ENCODE assay signal across 15 cellular contexts in the genomic region with DNA sequence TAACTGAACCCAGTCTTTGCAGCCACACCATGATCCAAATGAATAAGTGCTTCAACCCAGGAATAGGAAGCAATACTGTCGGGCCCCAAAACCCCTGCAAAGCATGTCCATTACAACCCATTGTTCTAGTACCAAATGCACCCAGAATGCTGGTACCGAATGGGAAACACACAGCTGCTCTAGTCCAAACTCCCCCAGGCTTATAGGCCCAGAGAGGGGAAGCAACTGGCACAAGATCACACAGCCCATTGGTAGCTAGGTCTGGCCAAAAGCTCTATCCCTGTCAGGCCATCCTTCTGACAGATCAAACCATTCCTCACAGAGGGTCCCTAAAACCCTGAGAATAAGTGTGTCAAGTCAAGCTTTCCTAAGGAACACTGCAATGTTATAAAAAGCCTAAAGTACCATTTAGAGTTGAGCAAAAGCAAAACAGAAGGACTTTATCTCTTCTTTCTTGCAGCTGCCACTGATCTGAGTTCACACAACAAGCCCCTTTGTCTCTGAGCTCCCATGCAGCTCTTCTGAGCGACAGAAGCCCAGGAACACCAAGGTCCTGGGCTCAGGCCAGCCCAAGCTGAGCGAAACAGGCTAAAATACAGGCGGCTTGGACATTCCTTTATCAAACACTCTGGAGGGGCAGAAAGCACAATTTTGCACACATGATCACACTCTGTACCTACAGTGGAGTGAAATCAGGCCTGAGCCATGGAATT.
DNase-seq lines count a peak whose midpoint lies in the region; ATAC-seq and TF ChIP-seq lines count a peak whose summit lies in the region.
"Had no signal": no experiment of that assay in that cellular context is flagged by ENCODE, and none has a peak within 500 bp of the region (broad histone marks: within the 10 kb centered on the region; RNA-seq: fewer than 3 reads in every experiment).

No MANE protein-coding gene starts in this region.

- peaks cover 0 to 41% of the 10 kb centered on the region in 2 donors for H3K4me1 ChIP-seq in right atrium auricular region
- peaks cover 3 to 27% (median 7%) of the 10 kb centered on the region in 3 donors for H3K4me1 ChIP-seq in gastroesophageal sphincter
- peaks cover 0 to 61% (median 38%) of the 10 kb centered on the region in 4 donors for H3K4me1 ChIP-seq in tibial nerve

- H3K27ac Mint-ChIP-seq in neural crest cell (ENCODE audit: unreplicated experiment): peak overlapping the region; percentile 94
- H3K27ac Mint-ChIP-seq in activated CD4-positive, alpha-beta T cell treated with anti-CD3 and anti-CD28 coated beads for 36 hours: no peak overlapping the region
- H3K27ac Mint-ChIP-seq: nephron; stimulated activated naive CD8-positive, alpha-beta T cell treated with anti-CD3 and anti-CD28 coated beads, Interleukin-15, amount 100 ng/mL, for 72 hours had no signal

- no peak for TF ChIP-seq POLR2A in gastroesophageal sphincter (IDR thresholded peaks at IDR 0.05)
- TF ChIP-seq POLR2A in tibial nerve (IDR thresholded peaks at IDR 0.05): no peak

- H3K27ac ChIP-seq in right atrium auricular region: no peak overlapping the region
- H3K27ac ChIP-seq in gastroesophageal sphincter: peak overlapping the region in 3 of 4 donors; percentile 35 to 40 (median 35)
- peak overlapping the region; percentile 71 to 93 (median 82) for H3K27ac ChIP-seq in tibial nerve

- WGBS in gastroesophageal sphincter (ENCODE audit: low coverage in 1 of 2), 2 donors: 83 to 96% methylated on average over 2 to 4 of the region's 5 CpGs
- WGBS in tibial nerve, 2 donors: 34 to 55% methylated on average over 5 of the region's 5 CpGs

- no peaks in the 10 kb centered on the region for H3K36me3 ChIP-seq in right atrium auricular region
- H3K36me3 ChIP-seq in gastroesophageal sphincter: no peaks in the 10 kb centered on the region
- H3K36me3 ChIP-seq in tibial nerve: no peaks in the 10 kb centered on the region
- H3K36me3 ChIP-seq: esophagus muscularis mucosa had no signal

- H3K9me3 ChIP-seq in right atrium auricular region: no peaks in the 10 kb centered on the region
- H3K9me3 ChIP-seq in gastroesophageal sphincter: no peaks in the 10 kb centered on the region
- H3K9me3 ChIP-seq in tibial nerve: no peaks in the 10 kb centered on the region
- H3K9me3 ChIP-seq: esophagus muscularis mucosa, SK-N-SH had no signal

- TF ChIP-seq EP300 in gastroesophageal sphincter (IDR thresholded peaks at IDR 0.05) (no peak), tibial nerve (IDR thresholded peaks at IDR 0.05) (peak in 1 of 2 donors; percentile 85)

- no peak overlapping the region for H3K4me3 ChIP-seq in right atrium auricular region
- H3K4me3 ChIP-seq in gastroesophageal sphincter: no peak overlapping the region
- no peak overlapping the region for H3K4me3 ChIP-seq in tibial nerve
- H3K4me3 ChIP-seq: esophagus muscularis mucosa had no signal

- CTCF ChIA-PET in activated CD4-positive, alpha-beta T cell treated with anti-CD3 and anti-CD28 coated beads for 36 hours (lab: Charles Lee): no interaction called here

- no peaks in the 10 kb centered on the region for H3K27me3 Mint-ChIP-seq in neural crest cell (ENCODE audit: low read depth)
- H3K27me3 Mint-ChIP-seq in activated CD4-positive, alpha-beta T cell treated with anti-CD3 and anti-CD28 coated beads for 36 hours: peaks cover 3% of the 10 kb centered on the region
- H3K27me3 Mint-ChIP-seq: CD4-positive, alpha-beta memory T cell; stimulated activated naive CD8-positive, alpha-beta T cell treated with anti-CD3 and anti-CD28 coated beads, Interleukin-15, amount 100 ng/mL, for 72 hours had no signal

- H3K4me1 Mint-ChIP-seq in neural crest cell: peaks cover 52% of the 10 kb centered on the region
- peaks cover 67% of the 10 kb centered on the region for H3K4me1 Mint-ChIP-seq in activated CD4-positive, alpha-beta T cell treated with anti-CD3 and anti-CD28 coated beads for 36 hours

- intact Hi-C loops in Right ventricle myocardium inferior (cut with DNase I): no loop called here
- intact Hi-C loops in activated CD4-positive, alpha-beta T cell treated with anti-CD3 and anti-CD28 coated beads for 36 hours (cut with DNase I, micrococcal nuclease): no loop called here

- no peaks in the 10 kb centered on the region for H3K27me3 ChIP-seq in right atrium auricular region
- no peaks in the 10 kb centered on the region for H3K27me3 ChIP-seq in gastroesophageal sphincter
- H3K27me3 ChIP-seq in tibial nerve: no peaks in the 10 kb centered on the region
- H3K27me3 ChIP-seq: esophagus muscularis mucosa had no signal

- no peaks in the 10 kb centered on the region for H3K36me3 Mint-ChIP-seq in neural crest cell (ENCODE audit: low read depth)
- H3K36me3 Mint-ChIP-seq in activated CD4-positive, alpha-beta T cell treated with anti-CD3 and anti-CD28 coated beads for 36 hours (ENCODE audit: low read depth): no peaks in the 10 kb centered on the region

- DNase-seq in Right ventricle myocardium inferior (ENCODE audit: missing footprints) (peak; percentile 72), right atrium auricular region (ENCODE audit: low spot score) (no peak), neural crest cell (ENCODE audit: low read depth, low spot score) (no peak), tibial nerve (ENCODE audit: low spot score in 2 of 2) (peak; percentile 29 to 45), dedifferentiated amniotic fluid mesenchymal stem cell (ENCODE audit: extremely low spot score) (no peak)
- DNase-seq in stimulated activated naive CD4-positive, alpha-beta T cell (lab: John Stamatoyannopoulos, UW): no peak
- no peak for DNase-seq in activated CD4-positive, alpha-beta T cell treated with anti-CD3 and anti-CD28 coated beads for 36 hours
- DNase-seq: activated CD4-positive, alpha-beta T cell treated with anti-CD3 and anti-CD28 coated beads, Interleukin-2, amount 50 U/mL, for 48 hours; CD4-positive, alpha-beta memory T cell; Kasumi-1; SK-N-SH; stimulated activated naive CD8-positive, alpha-beta T cell treated with anti-CD3 and anti-CD28 coated beads, Interleukin-15, amount 100 ng/mL, for 72 hours had no signal

- TF ChIP-seq CTCF in right atrium auricular region (IDR thresholded peaks at IDR 0.05) (no peak), gastroesophageal sphincter (IDR thresholded peaks at IDR 0.05) (no peak), neural crest cell (conservative IDR thresholded peaks at IDR 0.05) (no peak), tibial nerve (IDR thresholded peaks at IDR 0.05) (no peak)

- ATAC-seq in Right ventricle myocardium inferior (peak; percentile 90), gastroesophageal sphincter (no peak)
- no peak for ATAC-seq in activated CD4-positive, alpha-beta T cell treated with anti-CD3 and anti-CD28 coated beads for 36 hours
- ATAC-seq: stimulated activated naive CD8-positive, alpha-beta T cell treated with anti-CD3 and anti-CD28 coated beads, Interleukin-15, amount 100 ng/mL, for 72 hours had no signal

- POLR2A ChIA-PET in activated CD4-positive, alpha-beta T cell treated with anti-CD3 and anti-CD28 coated beads for 36 hours (lab: Charles Lee): no interaction called here

- H3K9me3 Mint-ChIP-seq in neural crest cell: no peaks in the 10 kb centered on the region
- H3K9me3 Mint-ChIP-seq in activated CD4-positive, alpha-beta T cell treated with anti-CD3 and anti-CD28 coated beads for 36 hours (ENCODE audit: low read depth): no peaks in the 10 kb centered on the region
- H3K9me3 Mint-ChIP-seq: CD4-positive, alpha-beta memory T cell; nephron; stimulated activated naive CD8-positive, alpha-beta T cell treated with anti-CD3 and anti-CD28 coated beads, Interleukin-15, amount 100 ng/mL, for 72 hours had no signal

- peak overlapping the region; percentile 63 for H3K4me3 Mint-ChIP-seq in neural crest cell
- H3K4me3 Mint-ChIP-seq in activated CD4-positive, alpha-beta T cell treated with anti-CD3 and anti-CD28 coated beads for 36 hours: no peak overlapping the region
- H3K4me3 Mint-ChIP-seq: CD4-positive, alpha-beta memory T cell; nephron; stimulated activated naive CD8-positive, alpha-beta T cell treated with anti-CD3 and anti-CD28 coated beads, Interleukin-15, amount 100 ng/mL, for 72 hours had no signal

Comparison
In these comparisons a context has a peak if more than half of its experiments do, and no peak if none do; other contexts are left out.
1. DNase-seq: peak in Right ventricle myocardium inferior (single experiment) and tibial nerve (2 of 2); none in right atrium auricular region (single experiment), neural crest cell (single experiment), dedifferentiated amniotic fluid mesenchymal stem cell (single experiment), stimulated activated naive CD4-positive, alpha-beta T cell (0 of 6) and activated CD4-positive, alpha-beta T cell treated with anti-CD3 and anti-CD28 coated beads for 36 hours (single experiment).
2. H3K27ac ChIP-seq: peak in gastroesophageal sphincter (3 of 4) and tibial nerve (4 of 4); none in right atrium auricular region (0 of 2).